Comparison of ENCODE assay signal across 15 cellular contexts in the genomic region with DNA sequence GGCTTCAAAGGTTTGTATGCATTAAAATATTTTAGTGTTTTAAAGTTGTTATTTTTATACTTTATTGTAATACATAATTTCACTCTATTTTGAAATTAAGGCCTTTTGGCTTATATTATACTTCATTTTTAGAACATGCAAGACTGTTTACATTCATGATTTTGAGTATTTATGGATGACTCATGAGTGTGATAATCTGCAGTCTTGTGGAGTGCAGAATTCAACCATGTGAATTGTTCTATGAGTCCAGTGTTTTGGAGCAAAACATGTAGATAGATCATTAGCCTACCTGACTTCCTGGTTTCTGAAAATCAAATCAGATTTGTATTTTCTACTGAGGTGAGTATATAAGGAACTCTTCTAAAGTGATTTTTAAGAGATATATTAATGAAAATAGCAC.
A peak's percentile ranks its signal among the peaks of the same experiment; 100 is the strongest.
DNase-seq lines count a peak whose midpoint lies in the region; ATAC-seq and TF ChIP-seq lines count a peak whose summit lies in the region.
"Had no signal": no experiment of that assay in that cellular context is flagged by ENCODE, and none has a peak within 500 bp of the region (broad histone marks: within the 10 kb centered on the region; RNA-seq: fewer than 3 reads in every experiment).

No MANE protein-coding gene starts in this region.

- H2AFZ ChIP-seq in PC-3 (ENCODE audit: low read length) (no peak overlapping the region), fibroblast of lung (ENCODE audit: low read length) (no peak overlapping the region), hepatocyte (no peak overlapping the region)

- intact Hi-C loops in PC-3 (cut with micrococcal nuclease) = no loop called here

- H3K27me3 ChIP-seq in PC-3 (ENCODE audit: low read length) (no peaks in the 10 kb centered on the region), fibroblast of lung (ENCODE audit: control insufficient read depth, insufficient read depth, low read length) (no peaks in the 10 kb centered on the region), hepatocyte (no peaks in the 10 kb centered on the region)
- H3K27me3 ChIP-seq: BLaER1 treated with 17β-estradiol and CSF1 and Interleukin-3, amounts not matched to agents 10 nM and 100 nM had no signal

- CTCF ChIA-PET in PC-3 (lab: Charles Lee) = no interaction called here

- H3K4me3 ChIP-seq in PC-3 (ENCODE audit: low read length) (no peak overlapping the region), fibroblast of lung (replicated peaks in 1 of 4; ENCODE audit: control extremely low read depth in 1 of 4, insufficient read depth in 1 of 4, low read depth in 3 of 4, low read length in 4 of 4) (no peak overlapping the region), hepatocyte (no peak overlapping the region)
- H3K4me3 ChIP-seq: BLaER1 treated with 17β-estradiol and CSF1 and Interleukin-3, amounts not matched to agents 10 nM and 100 nM had no signal

- H3K27ac ChIP-seq in PC-3 (ENCODE audit: low read length) = no peak overlapping the region
- no peak overlapping the region for H3K27ac ChIP-seq in fibroblast of lung (ENCODE audit: insufficient read depth, low read length)
- no peak overlapping the region for H3K27ac ChIP-seq in hepatocyte
- H3K27ac ChIP-seq: BLaER1 treated with 17β-estradiol and CSF1 and Interleukin-3, amounts not matched to agents 10 nM and 100 nM had no signal

- TF ChIP-seq CTCF in PC-3 (conservative IDR thresholded peaks at IDR 0.05; ENCODE audit: low read depth, low read length) (no peak), fibroblast of lung (conservative IDR thresholded peaks at IDR 0.05 in 1 of 2, IDR thresholded peaks at IDR 0.05 in 1 of 2; ENCODE audit: low read depth in 1 of 2, low read length in 2 of 2) (no peak), hepatocyte (IDR thresholded peaks at IDR 0.05; ENCODE audit: poor library complexity) (no peak)

- H3K9ac ChIP-seq in PC-3 (ENCODE audit: low read length) (no peak overlapping the region), fibroblast of lung (ENCODE audit: insufficient read depth, low read length) (no peak overlapping the region)
- H3K9ac ChIP-seq: BLaER1 treated with 17β-estradiol and CSF1 and Interleukin-3, amounts not matched to agents 10 nM and 100 nM had no signal

- POLR2A ChIA-PET in PC-3 (lab: Charles Lee; ENCODE audit: unreplicated experiment) = no interaction called here

- ATAC-seq in PC-3 = peak; percentile 48
- ATAC-seq in HG03196 (IDR thresholded peaks at IDR 0.05; ENCODE audit: unreplicated experiment) = no peak

- no peaks in the 10 kb centered on the region for H3K4me1 ChIP-seq in PC-3 (ENCODE audit: insufficient read depth, low read length)
- no peaks in the 10 kb centered on the region for H3K4me1 ChIP-seq in fibroblast of lung (ENCODE audit: control insufficient read depth, extremely low read depth, insufficient read depth, low read length)
- no peaks in the 10 kb centered on the region for H3K4me1 ChIP-seq in hepatocyte (ENCODE audit: insufficient read depth)
- H3K4me1 ChIP-seq: BLaER1 treated with 17β-estradiol and CSF1 and Interleukin-3, amounts not matched to agents 10 nM and 100 nM had no signal

- no peaks in the 10 kb centered on the region for H4K20me1 ChIP-seq in PC-3 (ENCODE audit: low read length)
- H4K20me1 ChIP-seq in fibroblast of lung (ENCODE audit: control insufficient read depth, extremely low read depth, insufficient read depth, low read length) = no peaks in the 10 kb centered on the region
- no peaks in the 10 kb centered on the region for H4K20me1 ChIP-seq in hepatocyte (ENCODE audit: insufficient read depth, poor library complexity, severe bottlenecking)
- H4K20me1 ChIP-seq: BLaER1 treated with 17β-estradiol and CSF1 and Interleukin-3, amounts not matched to agents 10 nM and 100 nM had no signal

- H3K4me2 ChIP-seq in PC-3 (ENCODE audit: low read length) = no peak overlapping the region
- H3K4me2 ChIP-seq in fibroblast of lung (ENCODE audit: extremely low read depth, insufficient read depth, low read length) = no peak overlapping the region
- no peak overlapping the region for H3K4me2 ChIP-seq in hepatocyte
- H3K4me2 ChIP-seq: BLaER1 treated with 17β-estradiol and CSF1 and Interleukin-3, amounts not matched to agents 10 nM and 100 nM had no signal

- BruUV-seq in PC-3 (replicated peaks; lab: Mats Ljungman, UMichigan) = no TSS peak

- H3K9me3 ChIP-seq in PC-3 (ENCODE audit: low read length) = no peaks in the 10 kb centered on the region
- no peaks in the 10 kb centered on the region for H3K9me3 ChIP-seq in fibroblast of lung (ENCODE audit: control insufficient read depth, insufficient read depth, low read depth, low read length)
- H3K9me3 ChIP-seq in hepatocyte (ENCODE audit: low read depth) = no peaks in the 10 kb centered on the region

- H3K36me3 ChIP-seq in PC-3 (ENCODE audit: low read depth, low read length) = no peaks in the 10 kb centered on the region
- H3K36me3 ChIP-seq in fibroblast of lung (ENCODE audit: control insufficient read depth, insufficient read depth, low read length) = no peaks in the 10 kb centered on the region
- H3K36me3 ChIP-seq in hepatocyte (replicated peaks; ENCODE audit: insufficient read depth, low read depth) = no peaks in the 10 kb centered on the region

- H3F3A ChIP-seq in PC-3 (ENCODE audit: low read length, unreplicated experiment) = no peaks in the 10 kb centered on the region

- H3K9me2 ChIP-seq in PC-3 (replicated peaks; ENCODE audit: low read length) (no peaks in the 10 kb centered on the region), hepatocyte (replicated peaks; ENCODE audit: insufficient read depth) (no peaks in the 10 kb centered on the region)

- DNase-seq in ELR (ENCODE audit: low read depth) (peak; percentile 24), PC-3 (no peak), fibroblast of lung (ENCODE audit: low read depth in 2 of 2) (peak; percentile 30 to 75), iris pigment epithelial cell (ENCODE audit: low read depth) (peak; percentile 73), GM03348 (ENCODE audit: low spot score) (no peak), hepatocyte (ENCODE audit: low spot score) (no peak), GM19238 (ENCODE audit: insufficient read length, low spot score) (no peak)
- DNase-seq: CD8-positive, alpha-beta memory T cell; DND-41; H7; NCI-H1092; NCI-H2081 treated with DMSO at 0.1 percent for 48 hours; NCI-H510A had no signal

- no peaks in the 10 kb centered on the region for H3K79me2 ChIP-seq in PC-3 (ENCODE audit: low read length)
- no peaks in the 10 kb centered on the region for H3K79me2 ChIP-seq in fibroblast of lung (ENCODE audit: control insufficient read depth, insufficient read depth, low read length)
- H3K79me2 ChIP-seq in hepatocyte = no peaks in the 10 kb centered on the region

Comparison
In these comparisons a context has a peak if more than half of its experiments do, and no peak if none do; other contexts are left out.
1. DNase-seq: peak in ELR (single experiment), fibroblast of lung (2 of 2) and iris pigment epithelial cell (single experiment); none in PC-3 (single experiment), GM03348 (single experiment), hepatocyte (single experiment) and GM19238 (single experiment).